ENCODE assay signal across 22 cellular contexts in genomic region chrX:10567136-10567535, GRCh38.
"Had no signal": no experiment of that assay in that cellular context is flagged by ENCODE, and none has a peak within 500 bp of the region (broad histone marks: within the 10 kb centered on the region; RNA-seq: fewer than 3 reads in every experiment).

No MANE protein-coding gene starts in this region.

- H3K4me1 Mint-ChIP-seq: activated naive CD4-positive, alpha-beta T cell treated with anti-CD3 and anti-CD28 coated beads, Interleukin-2, amount 50 U/mL, for 24 hours; central memory CD8-positive, alpha-beta T cell; T-cell had no signal

- H3K36me3 Mint-ChIP-seq: activated naive CD4-positive, alpha-beta T cell treated with anti-CD3 and anti-CD28 coated beads, Interleukin-2, amount 50 U/mL, for 24 hours; T-cell had no signal

- DNase-seq: activated CD4-positive, alpha-beta T cell treated with anti-CD3 and anti-CD28 coated beads for 4 hours; activated CD4-positive, alpha-beta T cell treated with anti-CD3 and anti-CD28 coated beads, Interleukin-2, amount 50 U/mL, for 4 hours; activated CD8-positive, alpha-beta memory T cell treated with anti-CD3 and anti-CD28 coated beads, Interleukin-2, amount 50 U/mL, for 48 hours; activated CD8-positive, alpha-beta T cell treated with anti-CD3 and anti-CD28 coated beads, Interleukin-2, amount 10 ng/mL, durations not matched to agents 7 days and 5 days; activated naive CD4-positive, alpha-beta T cell; activated T-cell treated with anti-CD3 and anti-CD28 coated beads, Interleukin-2, amount 50 U/mL, for 1 hour; aorta; Kasumi-1; NCI-H1048; NCI-H146; NCI-H1930; NCI-H2171; NCI-H2227 treated with DMSO at 0.1 percent for 48 hours; NCI-H446 treated with DMSO at 0.1 percent for 48 hours; NCI-H526 treated with DMSO at 0.1 percent for 48 hours; NCI-H82; T-cell had no signal

- ATAC-seq: activated CD4-positive, CD25-positive, alpha-beta regulatory T cell treated with anti-CD3 and anti-CD28 coated beads, Interleukin-2, amount 50 U/mL, for 24 hours; activated CD8-positive, alpha-beta T cell treated with anti-CD3 and anti-CD28 coated beads, Interleukin-2, amount 10 ng/mL, durations not matched to agents 7 days and 5 days; Right ventricle myocardium inferior; T-cell had no signal

- H3K27ac ChIP-seq: SK-N-MC had no signal

- H3K4me3 Mint-ChIP-seq: activated CD8-positive, alpha-beta T cell treated with anti-CD3 and anti-CD28 coated beads, Interleukin-2, amount 10 ng/mL, durations not matched to agents 7 days and 5 days; activated naive CD4-positive, alpha-beta T cell treated with anti-CD3 and anti-CD28 coated beads, Interleukin-2, amount 50 U/mL, for 24 hours; central memory CD8-positive, alpha-beta T cell; T-cell had no signal

- H3K4me3 ChIP-seq: SK-N-MC had no signal

- H3K27me3 Mint-ChIP-seq: activated naive CD4-positive, alpha-beta T cell treated with anti-CD3 and anti-CD28 coated beads, Interleukin-2, amount 50 U/mL, for 24 hours; central memory CD8-positive, alpha-beta T cell had no signal

- H3K27ac Mint-ChIP-seq: activated CD8-positive, alpha-beta T cell treated with anti-CD3 and anti-CD28 coated beads, Interleukin-2, amount 10 ng/mL, durations not matched to agents 7 days and 5 days; activated naive CD4-positive, alpha-beta T cell treated with anti-CD3 and anti-CD28 coated beads, Interleukin-2, amount 50 U/mL, for 24 hours; T-cell had no signal

- H3K9me3 Mint-ChIP-seq: activated naive CD4-positive, alpha-beta T cell treated with anti-CD3 and anti-CD28 coated beads, Interleukin-2, amount 50 U/mL, for 24 hours; central memory CD8-positive, alpha-beta T cell had no signal
